ENCODE assay signal across 8 cellular contexts in the genomic region with DNA sequence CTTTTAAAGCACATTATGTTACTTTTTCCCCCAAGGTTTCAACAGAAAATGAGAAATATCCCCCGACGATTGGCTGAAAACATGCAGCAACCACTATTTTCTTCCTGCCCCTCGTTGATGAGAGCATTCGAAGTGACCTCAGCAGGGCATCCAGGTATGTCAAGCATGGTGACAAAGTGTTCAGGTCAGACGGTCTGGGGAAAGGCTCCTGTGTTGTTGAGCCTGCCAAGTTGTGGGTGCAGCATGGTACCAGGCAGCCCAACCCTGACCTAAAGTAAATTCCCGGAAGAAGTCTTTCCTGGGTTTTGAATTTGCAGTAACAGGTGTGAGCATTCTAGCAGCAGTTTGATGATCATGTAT. TPM values are rescaled to one million over a fixed set of nuclear protein-coding genes. Genes with fewer than 3 reads are reported as not detected.
DNase-seq lines count a peak whose midpoint lies in the region; ATAC-seq, FAIRE-seq and TF ChIP-seq lines count a peak whose summit lies in the region.

No MANE protein-coding gene starts in this region.

- H3K36me3 ChIP-seq in H7 (replicated peaks; ENCODE audit: control insufficient read depth, insufficient read depth, low read length) (peaks cover 17% of the 10 kb centered on the region), neural progenitor cell (no peaks in the 10 kb centered on the region)

- H3K9me3 ChIP-seq in neural progenitor cell (ENCODE audit: low read depth): no peaks in the 10 kb centered on the region

- TF ChIP-seq CTCF in epithelial cell of proximal tubule (conservative IDR thresholded peaks at IDR 0.05; ENCODE audit: low read depth, low read length) (no peak), neural progenitor cell (IDR thresholded peaks at IDR 0.05) (no peak)

- H2AFZ ChIP-seq in neural progenitor cell (replicated peaks): no peak overlapping the region

- peak overlapping the region; percentile 89 for H3K4me2 ChIP-seq in neural progenitor cell

- no peak for TF ChIP-seq POLR2A in GM12892 (IDR thresholded peaks at IDR 0.05; ENCODE audit: low read depth, low read length)

- no peaks in the 10 kb centered on the region for H3K4me1 ChIP-seq in neural progenitor cell

- H3K9me3 Mint-ChIP-seq in neural progenitor cell: no peaks in the 10 kb centered on the region

- ATAC-seq in GM21825 (IDR thresholded peaks at IDR 0.05; ENCODE audit: unreplicated experiment) (no peak), HG02840 (IDR thresholded peaks at IDR 0.05; ENCODE audit: low FRiP score, unreplicated experiment) (no peak)

- H3K4me1 Mint-ChIP-seq in neural progenitor cell: peaks cover 23% of the 10 kb centered on the region

- peaks cover 34% of the 10 kb centered on the region for H3K79me2 ChIP-seq in neural progenitor cell (ENCODE audit: low read depth)

- no peak overlapping the region for H3K27ac ChIP-seq in neural progenitor cell

- DNase-seq in H7 (no peak), SW480 (ENCODE audit: low spot score) (peak; percentile 33), epithelial cell of proximal tubule (ENCODE audit: low read depth) (no peak), neural progenitor cell (ENCODE audit: low spot score) (no peak), GM12892 (ENCODE audit: insufficient read length) (no peak), retina (no peak)

- H3K27me3 ChIP-seq in H7 (ENCODE audit: control insufficient read depth, insufficient read depth, low read length): no peaks in the 10 kb centered on the region
- H3K27me3 ChIP-seq in neural progenitor cell: no peaks in the 10 kb centered on the region

- peaks cover 7% of the 10 kb centered on the region for H3F3A ChIP-seq in neural progenitor cell (ENCODE audit: low read depth)

- peak overlapping the region; percentile 74 for H3K9ac ChIP-seq in neural progenitor cell

- peak overlapping the region; percentile 96 for H3K27ac Mint-ChIP-seq in neural progenitor cell

- FAIRE-seq in GM12892 (lab: Jason Lieb, UNC): no peak

- peaks cover 3% of the 10 kb centered on the region for H3K27me3 Mint-ChIP-seq in neural progenitor cell (ENCODE audit: insufficient read depth, low read depth)

- H3K4me3 ChIP-seq in H7 (ENCODE audit: insufficient read depth, low read depth, low read length) (peak overlapping the region; percentile 80), epithelial cell of proximal tubule (ENCODE audit: low read depth, low read length) (peak overlapping the region; percentile 99), neural progenitor cell (peak overlapping the region; percentile 73)

- H3K36me3 Mint-ChIP-seq in neural progenitor cell: peaks cover 14% of the 10 kb centered on the region

- peak overlapping the region; percentile 95 for H3K4me3 Mint-ChIP-seq in neural progenitor cell

- no peaks in the 10 kb centered on the region for H4K20me1 ChIP-seq in neural progenitor cell (ENCODE audit: low read depth)

RNA-seq across cellular contexts. Expression of a gene that starts 51.7 kb away (rescaled TPM):
- total RNA-seq in H7 (2014; rRNA removed; shearing (Covaris generic)): 45.9 and 68.3 TPM in 2 replicates
- total RNA-seq in epithelial cell of proximal tubule (44.3 and 74.4 TPM in 2 replicates), neural progenitor cell (ENCODE audit: low replicate concordance) (60.6 and 75.0 TPM in 2 replicates)
- polyA plus RNA-seq in GM12892 (2012; ENCODE audit: missing spikeins): 29.6 TPM
